ENCODE assay signal across 8 cellular contexts in the genomic region with DNA sequence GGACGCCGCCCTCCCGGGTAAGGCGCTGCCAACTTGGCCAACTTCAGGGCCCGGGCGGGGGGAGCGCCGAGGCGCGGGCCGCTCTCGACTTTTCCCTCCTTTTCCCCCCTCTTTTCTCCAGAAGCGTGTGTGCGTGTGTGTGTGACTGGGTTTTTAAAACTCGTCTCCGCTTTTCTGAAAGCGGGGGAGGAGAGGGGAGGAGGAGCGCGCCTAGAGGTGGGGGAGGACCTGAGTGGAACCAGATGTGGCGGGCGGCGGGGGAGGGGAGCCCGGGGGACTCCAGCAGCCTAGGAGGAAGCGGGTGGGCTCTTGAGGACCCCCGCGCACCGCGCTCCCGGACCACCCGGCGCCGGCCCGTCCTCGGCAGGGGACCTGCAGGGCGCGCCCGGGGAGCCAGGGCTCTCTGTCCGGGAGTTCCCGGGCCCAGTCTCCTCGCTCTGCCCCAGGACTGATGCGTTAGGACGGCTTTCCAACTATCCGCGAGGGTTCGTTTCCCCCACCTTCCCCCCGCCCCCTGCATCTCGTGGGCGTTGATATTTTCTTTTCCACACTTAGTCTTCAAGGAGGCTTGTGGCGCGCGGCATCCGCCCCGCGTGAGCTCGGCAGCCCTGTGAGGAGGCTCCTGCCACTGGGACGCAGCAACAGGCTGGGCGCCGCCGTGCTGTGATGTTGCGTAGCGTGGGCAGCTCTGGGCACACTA. TPM values are rescaled to one million over a fixed set of nuclear protein-coding genes. Genes with fewer than 3 reads are reported as not detected.
DNase-seq lines count a peak whose midpoint lies in the region; ATAC-seq and TF ChIP-seq lines count a peak whose summit lies in the region.

No MANE protein-coding gene starts in this region.

- H3K36me3 Mint-ChIP-seq in activated naive CD4-positive, alpha-beta T cell treated with anti-CD3 and anti-CD28 coated beads for 36 hours (ENCODE audit: low read depth) = no peaks in the 10 kb centered on the region

- peaks cover 13% of the 10 kb centered on the region for H3K4me1 ChIP-seq in Loucy (ENCODE audit: insufficient read depth, low read length, poor library complexity, severe bottlenecking)
- peaks cover 0 to 45% (median 23%) of the 10 kb centered on the region in 9 donors for H3K4me1 ChIP-seq in heart right ventricle
- H3K4me1 ChIP-seq in psoas muscle = peaks cover 5% of the 10 kb centered on the region

- H3K9me3 ChIP-seq in Loucy (ENCODE audit: insufficient read depth, low read depth, low read length) (no peaks in the 10 kb centered on the region), heart right ventricle (no peaks in the 10 kb centered on the region), psoas muscle (no peaks in the 10 kb centered on the region)

- H4K20me1 ChIP-seq in Loucy (ENCODE audit: insufficient read depth, low read length, poor library complexity, severe bottlenecking) = no peaks in the 10 kb centered on the region

- intact Hi-C loops in activated naive CD4-positive, alpha-beta T cell treated with anti-CD3 and anti-CD28 coated beads for 36 hours (cut with micrococcal nuclease) = loop anchor here (1.0 kb wide), 1 partner anchor 25 kb away; no protein-coding TSS in a partner anchor
- intact Hi-C loops in heart right ventricle (cut with DNase I) (loop anchor here in 1 of 10 donors (5.0 kb wide), 1 partner anchor 49 kb away; no protein-coding TSS in a partner anchor), psoas muscle (cut with DNase I) (no loop called here)

- H3K27me3 ChIP-seq in Loucy (ENCODE audit: insufficient read depth, low read length, poor library complexity, severe bottlenecking) (no peaks in the 10 kb centered on the region), heart right ventricle (peaks cover 4 to 51% (median 29%) of the 10 kb centered on the region in 7 donors), psoas muscle (ENCODE audit: insufficient read depth in 3 of 3, low read length in 2 of 3) (peaks cover 0 to 31% (median 13%) of the 10 kb centered on the region in 3 donors)

- no peaks in the 10 kb centered on the region for H3F3A ChIP-seq in Loucy (ENCODE audit: low read depth)

- H3K4me1 Mint-ChIP-seq in activated naive CD4-positive, alpha-beta T cell treated with anti-CD3 and anti-CD28 coated beads for 36 hours (ENCODE audit: low read depth) = peaks cover 5% of the 10 kb centered on the region

- DNase-seq in GM12864 (ENCODE audit: low read depth) (no peak), heart right ventricle (peak; percentile 44 to 49), psoas muscle (peak; percentile 67 to 71), DMS114 treated with DMSO at 0.1 percent for 48 hours (lab: John Stamatoyannopoulos, UW; ENCODE audit: unreplicated experiment) (no peak)
- peak; percentile 57 for DNase-seq in activated naive CD4-positive, alpha-beta T cell treated with anti-CD3 and anti-CD28 coated beads for 36 hours

- H2AFZ ChIP-seq in Loucy (ENCODE audit: low read length) = peak overlapping the region; percentile 94

- no peaks in the 10 kb centered on the region for H3K9me3 Mint-ChIP-seq in activated naive CD4-positive, alpha-beta T cell treated with anti-CD3 and anti-CD28 coated beads for 36 hours

- H3K4me3 Mint-ChIP-seq in activated naive CD4-positive, alpha-beta T cell treated with anti-CD3 and anti-CD28 coated beads for 36 hours = peak overlapping the region; percentile 84

- ATAC-seq in heart right ventricle (peak in 6 of 8 donors; percentile 10 to 32 (median 24)), psoas muscle (peak; percentile 19 to 25 (median 22)), HG02588 (IDR thresholded peaks at IDR 0.05; ENCODE audit: unreplicated experiment) (no peak), GM21447 (IDR thresholded peaks at IDR 0.05; ENCODE audit: unreplicated experiment) (no peak)

- H3K27me3 Mint-ChIP-seq in activated naive CD4-positive, alpha-beta T cell treated with anti-CD3 and anti-CD28 coated beads for 36 hours (ENCODE audit: low read depth) = peaks cover 21% of the 10 kb centered on the region

- H3K9me2 ChIP-seq in Loucy (replicated peaks; ENCODE audit: low read depth, low read length) = no peaks in the 10 kb centered on the region

- H3K27ac ChIP-seq in heart right ventricle (peak overlapping the region; percentile 48 to 94 (median 87)), psoas muscle (peak overlapping the region; percentile 48)

- H3K36me3 ChIP-seq in Loucy (ENCODE audit: insufficient read depth, low read length) (no peaks in the 10 kb centered on the region), heart right ventricle (no peaks in the 10 kb centered on the region), psoas muscle (ENCODE audit: insufficient read depth in 1 of 2, low read depth in 1 of 2) (no peaks in the 10 kb centered on the region)

- no peaks in the 10 kb centered on the region; the same call in 1 of the 2 replicates for H3K79me2 ChIP-seq in Loucy (ENCODE audit: insufficient read depth, low read length)

- H3K4me2 ChIP-seq in Loucy (ENCODE audit: low read depth, low read length, poor library complexity, severe bottlenecking) = peak overlapping the region; percentile 76

- CTCF ChIA-PET in activated naive CD4-positive, alpha-beta T cell treated with anti-CD3 and anti-CD28 coated beads for 36 hours (lab: Charles Lee) = no interaction called here

- H3K27ac Mint-ChIP-seq in activated naive CD4-positive, alpha-beta T cell treated with anti-CD3 and anti-CD28 coated beads for 36 hours = no peak overlapping the region

- 2% methylated on average over 52 to 60 of the region's 61 CpGs for WGBS in heart right ventricle, 2 donors
- WGBS in psoas muscle, 3 donors = 1 to 7% (median 3%) methylated on average over 41 to 61 of the region's 61 CpGs

- peak overlapping the region; percentile 70 for H3K9ac ChIP-seq in Loucy (ENCODE audit: low read depth, low read length, poor library complexity, severe bottlenecking)

- H3K4me3 ChIP-seq in GM12864 (ENCODE audit: low read depth, low read length) (peak overlapping the region; percentile 63), Loucy (ENCODE audit: low read length, poor library complexity, severe bottlenecking) (peak overlapping the region; percentile 85), heart right ventricle (peak overlapping the region; percentile 41 to 79 (median 64)), psoas muscle (peak overlapping the region; percentile 67)

- no peak for TF ChIP-seq CTCF in GM12864 (IDR thresholded peaks at IDR 0.05; ENCODE audit: low read depth, low read length, missing control alignments)
- no peak for TF ChIP-seq CTCF in Loucy (conservative IDR thresholded peaks at IDR 0.05; ENCODE audit: low read length)
- no peak for TF ChIP-seq CTCF in heart right ventricle (IDR thresholded peaks at IDR 0.05)
- TF ChIP-seq CTCF in psoas muscle (IDR thresholded peaks at IDR 0.05) = no peak

RNA-seq across cellular contexts. Expression of a gene that starts 0.6 kb away (rescaled TPM):
- total RNA-seq in activated naive CD4-positive, alpha-beta T cell treated with anti-CD3 and anti-CD28 coated beads for 36 hours = 1 to 10 TPM; 4.1 to 5.5 TPM
- total RNA-seq in heart right ventricle (10 to 100 TPM; 15.2 to 46.4 (median 21.4) TPM), psoas muscle (10 to 100 TPM in 2 of 4 donors, 1 to 10 TPM in 2; 4.6 to 17.5 (median 8.5) TPM)
- polyA plus RNA-seq in heart right ventricle (10 to 100 TPM; 18.2 to 25.2 TPM), psoas muscle (1 to 10 TPM; 3.5 to 5.9 (median 3.6) TPM)

Comparison
In these comparisons a context has a peak if more than half of its experiments do, and no peak if none do; other contexts are left out.
1. DNase-seq: peak in activated naive CD4-positive, alpha-beta T cell treated with anti-CD3 and anti-CD28 coated beads for 36 hours (single experiment), heart right ventricle (2 of 2) and psoas muscle (2 of 2); none in GM12864 (single experiment) and DMS114 treated with DMSO at 0.1 percent for 48 hours (single experiment).
2. ATAC-seq: peak in heart right ventricle (6 of 8) and psoas muscle (4 of 4); none in HG02588 (single experiment) and GM21447 (single experiment).
3. Peak in every context shown above with its lines, with median percentiles within 50 percentile points of each other: H3K4me3 ChIP-seq.